8 cellular contexts compared by ENCODE assay signal in the genomic region with DNA sequence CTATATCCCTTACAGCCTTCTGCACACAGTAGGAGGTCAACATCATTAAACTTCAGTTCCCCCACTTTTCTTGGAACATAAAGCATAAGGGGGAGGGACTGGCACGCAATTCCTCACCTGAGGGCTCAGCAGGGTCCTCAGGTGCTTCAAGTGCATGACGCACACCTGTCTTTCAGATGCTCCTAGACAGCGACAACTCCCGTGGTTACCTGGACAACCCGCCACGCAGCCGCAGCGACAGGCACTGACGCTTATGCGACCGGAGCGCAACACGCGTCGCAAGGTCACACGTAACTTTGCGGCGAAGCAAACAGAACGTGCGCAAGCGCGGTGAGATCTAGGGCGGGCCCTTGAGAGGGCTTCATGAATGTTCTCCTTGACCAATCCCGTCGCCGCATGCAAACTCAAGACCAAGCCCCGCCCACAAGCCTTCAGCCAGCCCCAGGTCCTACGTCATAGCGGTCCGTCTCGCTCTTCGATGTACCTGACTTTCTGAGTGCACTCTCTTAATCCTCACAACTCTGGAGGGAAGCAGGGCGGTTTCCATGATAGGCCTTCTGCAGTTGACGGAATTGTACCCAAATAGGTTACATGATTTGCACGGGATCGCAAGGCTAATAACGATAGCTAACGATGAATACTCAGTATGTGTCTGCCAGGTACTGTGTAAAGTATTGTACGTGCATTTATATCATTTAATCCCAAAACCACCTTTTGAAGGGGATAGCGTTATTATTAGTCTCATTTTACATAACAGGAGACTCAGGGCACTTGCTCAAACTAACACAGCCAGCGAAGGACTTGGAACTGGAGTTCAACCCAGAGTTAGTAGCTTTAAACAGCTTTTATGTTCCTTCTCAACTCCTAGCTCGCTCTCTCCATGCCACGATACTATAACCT. TPM values are rescaled to one million over a fixed set of nuclear protein-coding genes. Genes with fewer than 3 reads are reported as not detected.
DNase-seq lines count a peak whose midpoint lies in the region; ATAC-seq, FAIRE-seq and TF ChIP-seq lines count a peak whose summit lies in the region.

A gene with protein sequence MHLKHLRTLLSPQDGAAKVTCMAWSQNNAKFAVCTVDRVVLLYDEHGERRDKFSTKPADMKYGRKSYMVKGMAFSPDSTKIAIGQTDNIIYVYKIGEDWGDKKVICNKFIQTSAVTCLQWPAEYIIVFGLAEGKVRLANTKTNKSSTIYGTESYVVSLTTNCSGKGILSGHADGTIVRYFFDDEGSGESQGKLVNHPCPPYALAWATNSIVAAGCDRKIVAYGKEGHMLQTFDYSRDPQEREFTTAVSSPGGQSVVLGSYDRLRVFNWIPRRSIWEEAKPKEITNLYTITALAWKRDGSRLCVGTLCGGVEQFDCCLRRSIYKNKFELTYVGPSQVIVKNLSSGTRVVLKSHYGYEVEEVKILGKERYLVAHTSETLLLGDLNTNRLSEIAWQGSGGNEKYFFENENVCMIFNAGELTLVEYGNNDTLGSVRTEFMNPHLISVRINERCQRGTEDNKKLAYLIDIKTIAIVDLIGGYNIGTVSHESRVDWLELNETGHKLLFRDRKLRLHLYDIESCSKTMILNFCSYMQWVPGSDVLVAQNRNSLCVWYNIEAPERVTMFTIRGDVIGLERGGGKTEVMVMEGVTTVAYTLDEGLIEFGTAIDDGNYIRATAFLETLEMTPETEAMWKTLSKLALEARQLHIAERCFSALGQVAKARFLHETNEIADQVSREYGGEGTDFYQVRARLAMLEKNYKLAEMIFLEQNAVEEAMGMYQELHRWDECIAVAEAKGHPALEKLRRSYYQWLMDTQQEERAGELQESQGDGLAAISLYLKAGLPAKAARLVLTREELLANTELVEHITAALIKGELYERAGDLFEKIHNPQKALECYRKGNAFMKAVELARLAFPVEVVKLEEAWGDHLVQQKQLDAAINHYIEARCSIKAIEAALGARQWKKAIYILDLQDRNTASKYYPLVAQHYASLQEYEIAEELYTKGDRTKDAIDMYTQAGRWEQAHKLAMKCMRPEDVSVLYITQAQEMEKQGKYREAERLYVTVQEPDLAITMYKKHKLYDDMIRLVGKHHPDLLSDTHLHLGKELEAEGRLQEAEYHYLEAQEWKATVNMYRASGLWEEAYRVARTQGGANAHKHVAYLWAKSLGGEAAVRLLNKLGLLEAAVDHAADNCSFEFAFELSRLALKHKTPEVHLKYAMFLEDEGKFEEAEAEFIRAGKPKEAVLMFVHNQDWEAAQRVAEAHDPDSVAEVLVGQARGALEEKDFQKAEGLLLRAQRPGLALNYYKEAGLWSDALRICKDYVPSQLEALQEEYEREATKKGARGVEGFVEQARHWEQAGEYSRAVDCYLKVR (N-terminal part only) (minus strand): TSS at position 246 of the 900 bp plus-strand sequence. CDS start 90 bp downstream, at position 156.

- H3K4me3 Mint-ChIP-seq in WTC11 = peak within 1 kb of the TSS; percentile 93

- no peaks in the 10 kb centered on the region for H3K36me3 ChIP-seq in bronchial epithelial cell (ENCODE audit: control insufficient read depth, insufficient read depth, low read length)

- peak within 1 kb of the TSS in 17 of 21 experiments; percentile 2 to 72 (median 51) for H3K27ac ChIP-seq in skin epidermis

- H3K27ac Mint-ChIP-seq in WTC11 = peak within 1 kb of the TSS; percentile 94

- H3K4me3 ChIP-seq in AG04449 (ENCODE audit: low read depth, low read length) (peak within 1 kb of the TSS; percentile 97), bronchial epithelial cell (ENCODE audit: low read depth, low read length) (peak within 1 kb of the TSS; percentile 42), skin epidermis (peak within 1 kb of the TSS; percentile 35 to 66 (median 48))

- peak; percentile 94 for ATAC-seq in GM18909 (IDR thresholded peaks at IDR 0.05; ENCODE audit: poor library complexity, unreplicated experiment)
- ATAC-seq in HG03159 (IDR thresholded peaks at IDR 0.05; ENCODE audit: unreplicated experiment) = peak; percentile 89
- peak; percentile 94 for ATAC-seq in WTC11

- peak; percentile 98 for FAIRE-seq in bronchial epithelial cell (lab: Jason Lieb, UNC)

- no peaks in the 10 kb centered on the region for H3K36me3 Mint-ChIP-seq in WTC11

- TF ChIP-seq CTCF in AG04449 (IDR thresholded peaks at IDR 0.05; ENCODE audit: insufficient read depth, low read length, missing control alignments) (no peak), WTC11 (IDR thresholded peaks at IDR 0.05) (no peak), bronchial epithelial cell (IDR thresholded peaks at IDR 0.05; ENCODE audit: insufficient read depth, low read length, severe bottlenecking) (no peak)

- H3K4me1 Mint-ChIP-seq in WTC11 = peaks cover 21% of the 10 kb centered on the region

- H3K27me3 Mint-ChIP-seq in WTC11 (ENCODE audit: low read depth) = peaks cover 23% of the 10 kb centered on the region

- H3K27me3 ChIP-seq in bronchial epithelial cell (ENCODE audit: control insufficient read depth, insufficient read depth, low read length) = no peaks in the 10 kb centered on the region

- no peaks in the 10 kb centered on the region for H3K9me3 Mint-ChIP-seq in WTC11

- POLR2A ChIA-PET in AG04449 (lab: Yijun Ruan, JAX) = interaction anchor here (0.8 kb wide), 1 partner anchor 149 kb away, joined by 3 read pairs; no protein-coding TSS in a partner anchor
- POLR2A ChIA-PET in WTC11 (lab: Charles Lee) = interaction anchor here (1.0 kb wide), 1 partner anchor 17 kb away, joined by 3 read pairs; no protein-coding TSS in a partner anchor

- CTCF ChIA-PET in AG04449 (lab: Yijun Ruan, JAX) (interaction anchor here (1.1 to 1.2 kb wide), 3 partner anchors 12 to 194 kb away, joined by 3 to 5 read pairs (median 5); no protein-coding TSS in a partner anchor), WTC11 (lab: Charles Lee) (no interaction called here)

- peak; percentile 88 for DNase-seq in AG04449 (ENCODE audit: low read depth, low spot score)
- peak; percentile 99 for DNase-seq in NCI-H2227 treated with DMSO at 0.1 percent for 48 hours (lab: John Stamatoyannopoulos, UW)
- DNase-seq in WTC11 (ENCODE audit: low spot score) = peak; percentile 99
- DNase-seq in bronchial epithelial cell (ENCODE audit: low read depth) = peak; percentile 99
- peak; percentile 98 for DNase-seq in iPS-NIHi11 (ENCODE audit: low spot score)

TF ChIP-seq in WTC11, 78 proteins besides CTCF, POLR2A, EP300 and RAD21 (continues in another document):
- TF ChIP-seq, protein P1, sequence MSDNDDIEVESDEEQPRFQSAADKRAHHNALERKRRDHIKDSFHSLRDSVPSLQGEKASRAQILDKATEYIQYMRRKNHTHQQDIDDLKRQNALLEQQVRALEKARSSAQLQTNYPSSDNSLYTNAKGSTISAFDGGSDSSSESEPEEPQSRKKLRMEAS (CRISPR knock-in tag; IDR thresholded peaks at IDR 0.05) = peak; percentile 86
- TF ChIP-seq GABPB1 (CRISPR knock-in tag; IDR thresholded peaks at IDR 0.05) = peak; percentile 71; the same call in 1 of the 2 replicates
- TF ChIP-seq ZNF121 (CRISPR knock-in tag; IDR thresholded peaks at IDR 0.05) = no peak
- TF ChIP-seq, protein P2, sequence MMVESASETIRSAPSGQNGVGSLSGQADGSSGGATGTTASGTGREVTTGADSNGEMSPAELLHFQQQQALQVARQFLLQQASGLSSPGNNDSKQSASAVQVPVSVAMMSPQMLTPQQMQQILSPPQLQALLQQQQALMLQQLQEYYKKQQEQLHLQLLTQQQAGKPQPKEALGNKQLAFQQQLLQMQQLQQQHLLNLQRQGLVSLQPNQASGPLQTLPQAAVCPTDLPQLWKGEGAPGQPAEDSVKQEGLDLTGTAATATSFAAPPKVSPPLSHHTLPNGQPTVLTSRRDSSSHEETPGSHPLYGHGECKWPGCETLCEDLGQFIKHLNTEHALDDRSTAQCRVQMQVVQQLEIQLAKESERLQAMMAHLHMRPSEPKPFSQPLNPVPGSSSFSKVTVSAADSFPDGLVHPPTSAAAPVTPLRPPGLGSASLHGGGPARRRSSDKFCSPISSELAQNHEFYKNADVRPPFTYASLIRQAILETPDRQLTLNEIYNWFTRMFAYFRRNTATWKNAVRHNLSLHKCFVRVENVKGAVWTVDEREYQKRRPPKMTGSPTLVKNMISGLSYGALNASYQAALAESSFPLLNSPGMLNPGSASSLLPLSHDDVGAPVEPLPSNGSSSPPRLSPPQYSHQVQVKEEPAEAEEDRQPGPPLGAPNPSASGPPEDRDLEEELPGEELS (CRISPR knock-in tag; IDR thresholded peaks at IDR 0.05) = peak; percentile 87
- no peak for TF ChIP-seq EMX1 (CRISPR knock-in tag; IDR thresholded peaks at IDR 0.05)
- peak; percentile 58; the same call in 1 of the 2 replicates for TF ChIP-seq ETV6 (CRISPR knock-in tag; IDR thresholded peaks at IDR 0.05)
- TF ChIP-seq SMAD3 (CRISPR knock-in tag; IDR thresholded peaks at IDR 0.05; ENCODE audit: borderline replicate concordance) = peak; percentile 25; the same call in 1 of the 2 replicates
- TF ChIP-seq CREM (CRISPR knock-in tag; IDR thresholded peaks at IDR 0.05) = peak; percentile 97
- TF ChIP-seq FOXK1 (CRISPR knock-in tag; IDR thresholded peaks at IDR 0.05) = peak; percentile 99
- no peak for TF ChIP-seq TP53 (CRISPR knock-in tag; IDR thresholded peaks at IDR 0.05)

RNA-seq across cellular contexts. Expression of the gene that starts here (rescaled TPM):
- 19.8 to 25.3 TPM (median 22.7 TPM) in 3 replicates for total RNA-seq in WTC11 (2021)
- 5.0 and 5.5 TPM in 2 replicates for total RNA-seq in bronchial epithelial cell

Comparison
In these comparisons a context has a peak if more than half of its experiments do, and no peak if none do; other contexts are left out.
1. Peak in every context shown above with its lines: DNase-seq, ATAC-seq, H3K4me3 ChIP-seq and H3K27ac ChIP-seq.
2. H3K4me3 ChIP-seq: peak in every context shown above with its lines; median percentile 97 in AG04449; 48 in skin epidermis; 42 in bronchial epithelial cell.